Comparison of ENCODE assay signal across 18 cellular contexts in the genomic region with DNA sequence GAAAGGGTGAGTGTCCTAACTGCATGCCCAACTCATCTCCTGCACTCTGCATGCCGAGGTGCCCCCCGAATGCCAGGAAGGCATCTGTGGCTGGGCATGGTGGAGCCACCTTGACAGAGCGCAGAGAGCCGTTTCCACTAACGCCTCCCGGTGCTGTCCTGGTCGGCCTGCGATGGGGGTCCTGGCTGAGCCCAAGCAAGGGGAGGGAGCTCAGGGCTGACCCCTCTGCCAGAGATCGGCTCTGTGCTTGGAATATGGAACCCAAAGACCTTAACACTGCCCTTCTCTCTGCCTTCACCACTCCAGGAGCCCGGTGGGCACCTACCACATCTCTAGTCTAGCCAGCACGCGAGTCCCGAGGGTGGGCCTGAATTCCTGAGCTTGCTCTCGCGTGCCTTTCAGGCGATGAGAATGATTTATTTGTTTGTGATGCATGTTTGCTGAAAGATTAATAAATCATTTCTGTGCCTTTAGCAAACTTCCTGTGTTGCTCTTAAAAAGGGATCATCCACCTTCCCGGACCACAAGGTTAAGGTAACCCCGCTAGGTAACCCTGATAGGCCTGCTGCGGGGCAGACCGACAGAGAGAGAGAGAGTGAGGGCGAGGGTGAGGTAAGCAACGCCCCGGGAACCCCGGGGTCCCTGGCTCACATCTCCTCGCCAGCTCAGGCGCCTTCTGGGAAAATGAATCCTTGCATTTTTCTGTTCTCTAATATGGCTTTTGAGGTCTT. TPM values are rescaled to one million over a fixed set of nuclear protein-coding genes. Genes with fewer than 3 reads are reported as not detected.
DNase-seq lines count a peak whose midpoint lies in the region; ATAC-seq and TF ChIP-seq lines count a peak whose summit lies in the region.
"Had no signal": no experiment of that assay in that cellular context is flagged by ENCODE, and none has a peak within 500 bp of the region (broad histone marks: within the 10 kb centered on the region; RNA-seq: fewer than 3 reads in every experiment).

No MANE protein-coding gene starts in this region.

- peaks cover 10% of the 10 kb centered on the region for H3K4me1 ChIP-seq in neural progenitor cell
- no peaks in the 10 kb centered on the region for H3K4me1 ChIP-seq in colonic mucosa
- H3K4me1 ChIP-seq: A549 had no signal

- intact Hi-C loops in colonic mucosa (cut with DNase I), result no loop called here

- H3K4me3 ChIP-seq in neural progenitor cell (no peak overlapping the region), colonic mucosa (no peak overlapping the region)
- H3K4me3 ChIP-seq: A549 had no signal

- no peaks in the 10 kb centered on the region for H3K79me2 ChIP-seq in neural progenitor cell (ENCODE audit: low read depth)

- peaks cover 19% of the 10 kb centered on the region for H3K36me3 Mint-ChIP-seq in activated naive CD4-positive, alpha-beta T cell treated with anti-CD3 and anti-CD28 coated beads, Interleukin-2, amount 10 ng/mL, durations not matched to agents 7 days and 5 days
- H3K36me3 Mint-ChIP-seq in neural progenitor cell, result peaks cover 7% of the 10 kb centered on the region
- H3K36me3 Mint-ChIP-seq in type B pancreatic cell, result peaks cover 7% of the 10 kb centered on the region

- H3K36me3 ChIP-seq in neural progenitor cell (no peaks in the 10 kb centered on the region), colonic mucosa (no peaks in the 10 kb centered on the region)

- H3K27ac ChIP-seq in VCaP, result peak overlapping the region; percentile 68
- H3K27ac ChIP-seq in neural progenitor cell, result no peak overlapping the region
- no peak overlapping the region for H3K27ac ChIP-seq in colonic mucosa
- H3K27ac ChIP-seq: A549 had no signal

- H3K9me3 ChIP-seq in neural progenitor cell (ENCODE audit: low read depth) (no peaks in the 10 kb centered on the region), colonic mucosa (no peaks in the 10 kb centered on the region)
- H3K9me3 ChIP-seq: A549 had no signal

- CTCF ChIA-PET in activated naive CD4-positive, alpha-beta T cell treated with anti-CD3 and anti-CD28 coated beads, Interleukin-2, amount 10 ng/mL, durations not matched to agents 7 days and 5 days (lab: Charles Lee), result no interaction called here

- no peaks in the 10 kb centered on the region for H4K20me1 ChIP-seq in neural progenitor cell (ENCODE audit: low read depth)

- no peak overlapping the region for H2AFZ ChIP-seq in neural progenitor cell (replicated peaks)

- H3K4me1 Mint-ChIP-seq in activated naive CD4-positive, alpha-beta T cell treated with anti-CD3 and anti-CD28 coated beads, Interleukin-2, amount 10 ng/mL, durations not matched to agents 7 days and 5 days, result no peaks in the 10 kb centered on the region
- peaks cover 9% of the 10 kb centered on the region for H3K4me1 Mint-ChIP-seq in neural progenitor cell
- H3K4me1 Mint-ChIP-seq in type B pancreatic cell (ENCODE audit: unreplicated experiment), result peaks cover 4% of the 10 kb centered on the region

- ATAC-seq in GM19467 (IDR thresholded peaks at IDR 0.05; ENCODE audit: unreplicated experiment), result no peak

- peaks cover 4% of the 10 kb centered on the region for H3K27me3 Mint-ChIP-seq in activated naive CD4-positive, alpha-beta T cell treated with anti-CD3 and anti-CD28 coated beads, Interleukin-2, amount 10 ng/mL, durations not matched to agents 7 days and 5 days
- H3K27me3 Mint-ChIP-seq in neural progenitor cell (ENCODE audit: insufficient read depth, low read depth) (peaks cover 4% of the 10 kb centered on the region), type B pancreatic cell (no peaks in the 10 kb centered on the region)
- H3K27me3 Mint-ChIP-seq: CD4-positive, alpha-beta T cell had no signal

- TF ChIP-seq CTCF in VCaP (conservative IDR thresholded peaks at IDR 0.05), result no peak
- no peak for TF ChIP-seq CTCF in neural progenitor cell (IDR thresholded peaks at IDR 0.05)
- TF ChIP-seq CTCF in type B pancreatic cell (conservative IDR thresholded peaks at IDR 0.05), result no peak
- TF ChIP-seq CTCF in colonic mucosa (IDR thresholded peaks at IDR 0.05), result no peak

- H3F3A ChIP-seq in neural progenitor cell (ENCODE audit: low read depth), result no peaks in the 10 kb centered on the region

- no peaks in the 10 kb centered on the region for H3K9me3 Mint-ChIP-seq in activated naive CD4-positive, alpha-beta T cell treated with anti-CD3 and anti-CD28 coated beads, Interleukin-2, amount 10 ng/mL, durations not matched to agents 7 days and 5 days
- no peaks in the 10 kb centered on the region for H3K9me3 Mint-ChIP-seq in neural progenitor cell
- H3K9me3 Mint-ChIP-seq in type B pancreatic cell, result no peaks in the 10 kb centered on the region
- H3K9me3 Mint-ChIP-seq: CD4-positive, alpha-beta T cell had no signal

- H3K4me2 ChIP-seq in neural progenitor cell, result no peak overlapping the region
- H3K4me2 ChIP-seq: A549 had no signal

- H3K27me3 ChIP-seq in neural progenitor cell (no peaks in the 10 kb centered on the region), colonic mucosa (no peaks in the 10 kb centered on the region)

- no peak for DNase-seq in activated naive CD4-positive, alpha-beta T cell treated with anti-CD3 and anti-CD28 coated beads, Interleukin-2, amount 10 ng/mL, durations not matched to agents 7 days and 5 days
- no peak for DNase-seq in activated naive CD4-positive, alpha-beta T cell treated with anti-CD3 and anti-CD28 coated beads, Interleukin-2, amount 50 U/mL, for 16 hours
- DNase-seq in neural progenitor cell (ENCODE audit: low spot score), result no peak
- DNase-seq in type B pancreatic cell (ENCODE audit: extremely low spot score, unreplicated experiment), result no peak
- no peak for DNase-seq in colonic mucosa
- DNase-seq in DMS53 (lab: John Stamatoyannopoulos, UW), result no peak
- DNase-seq: CD4-positive, alpha-beta T cell; DND-41; GDM1; Kasumi-1; NCI-H1417 treated with DMSO at 0.1 percent for 48 hours; NCI-H2029; NCI-H510A; NCI-H82; SIG-M5 had no signal

- no peak overlapping the region for H3K9ac ChIP-seq in neural progenitor cell
- H3K9ac ChIP-seq in colonic mucosa (ENCODE audit: low read depth in 2 of 2, low read length in 2 of 2), result no peak overlapping the region

- peak overlapping the region; percentile 34 for H3K27ac Mint-ChIP-seq in activated naive CD4-positive, alpha-beta T cell treated with anti-CD3 and anti-CD28 coated beads, Interleukin-2, amount 10 ng/mL, durations not matched to agents 7 days and 5 days
- peak overlapping the region; percentile 85 for H3K27ac Mint-ChIP-seq in neural progenitor cell
- H3K27ac Mint-ChIP-seq in type B pancreatic cell, result no peak overlapping the region
- H3K27ac Mint-ChIP-seq: CD4-positive, alpha-beta T cell had no signal

- no peak overlapping the region for H3K4me3 Mint-ChIP-seq in activated naive CD4-positive, alpha-beta T cell treated with anti-CD3 and anti-CD28 coated beads, Interleukin-2, amount 10 ng/mL, durations not matched to agents 7 days and 5 days
- no peak overlapping the region for H3K4me3 Mint-ChIP-seq in neural progenitor cell
- peak overlapping the region; percentile 39 for H3K4me3 Mint-ChIP-seq in type B pancreatic cell
- H3K4me3 Mint-ChIP-seq: CD4-positive, alpha-beta T cell had no signal

RNA-seq across cellular contexts. Expression of gene PDIA6, which starts 35.3 kb away (rescaled TPM):
- total RNA-seq in neural progenitor cell (ENCODE audit: low replicate concordance) (299 and 381 TPM in 2 replicates), type B pancreatic cell (ENCODE audit: low replicate concordance) (208 and 281 TPM in 2 replicates), colonic mucosa (100 to 1,000 TPM; 180 to 347 TPM)

RNA-seq across cellular contexts. Expression of gene ATP6V1C2, which starts 55.8 kb away (rescaled TPM):
- total RNA-seq in neural progenitor cell (ENCODE audit: low replicate concordance) (0.11 and 0.19 TPM in 2 replicates), type B pancreatic cell (ENCODE audit: low replicate concordance) (0.93 and 1.1 TPM in 2 replicates), colonic mucosa (1 to 10 TPM; 1.4 to 1.7 TPM)
- total RNA-seq: CD4-positive, alpha-beta T cell had no signal
